Comparison of ENCODE assay signal across 24 cellular contexts in genomic region chr16:29840240-29840639, GRCh38. TPM values are rescaled to one million over a fixed set of nuclear protein-coding genes. Genes with fewer than 3 reads are reported as not detected.
"Had no signal": no experiment of that assay in that cellular context is flagged by ENCODE, and none has a peak within 500 bp of the region (broad histone marks: within the 10 kb centered on the region; RNA-seq: fewer than 3 reads in every experiment).

No MANE protein-coding gene starts in this region.

- H3K9me3 ChIP-seq: esophagus muscularis mucosa, heart left ventricle, tibial nerve had no signal

- H3K36me3 Mint-ChIP-seq: mesothelial cell of epicardium had no signal

- H3K4me1 ChIP-seq: foreskin keratinocyte, tibial nerve had no signal

- H3K4me1 Mint-ChIP-seq: activated CD4-positive, alpha-beta T cell treated with anti-CD3 and anti-CD28 coated beads for 36 hours; endodermal cell; immature natural killer cell; naive B cell; stimulated activated naive B cell treated with anti-CD40 and anti-IgM and Interleukin-4, amounts not matched to agents 10 μg/mL and 1 μg/mL and 100 μg/mL, for 72 hours had no signal

- H3K4me3 Mint-ChIP-seq: activated CD4-positive, alpha-beta T cell treated with anti-CD3 and anti-CD28 coated beads for 36 hours; endodermal cell; immature natural killer cell; mesothelial cell of epicardium; naive B cell; stimulated activated naive B cell treated with anti-CD40 and anti-IgM and Interleukin-4, amounts not matched to agents 10 μg/mL and 1 μg/mL and 100 μg/mL, for 72 hours; T-helper 2 cell treated with Interferon-gamma antibody and Interleukin-4, amounts not matched to agents 5 μg/mL and 100 μg/mL, for 36 hours had no signal

- H3K27ac ChIP-seq: esophagus muscularis mucosa, foreskin keratinocyte, heart left ventricle, tibial nerve had no signal

- H3K9me3 Mint-ChIP-seq: endodermal cell; immature natural killer cell; mesothelial cell of epicardium; naive B cell; stimulated activated naive B cell treated with anti-CD40 and anti-IgM and Interleukin-4, amounts not matched to agents 10 μg/mL and 1 μg/mL and 100 μg/mL, for 72 hours; T-helper 2 cell treated with Interferon-gamma antibody and Interleukin-4, amounts not matched to agents 5 μg/mL and 100 μg/mL, for 36 hours had no signal

- H3K27me3 Mint-ChIP-seq: activated CD4-positive, alpha-beta T cell treated with anti-CD3 and anti-CD28 coated beads for 36 hours; naive B cell; stimulated activated naive B cell treated with anti-CD40 and anti-IgM and Interleukin-4, amounts not matched to agents 10 μg/mL and 1 μg/mL and 100 μg/mL, for 72 hours had no signal

- H3K27me3 ChIP-seq: esophagus muscularis mucosa, foreskin keratinocyte, heart left ventricle, tibial nerve had no signal

- H3K27ac Mint-ChIP-seq: activated CD4-positive, alpha-beta T cell treated with anti-CD3 and anti-CD28 coated beads for 36 hours; endodermal cell; mesothelial cell of epicardium; T-helper 2 cell treated with Interferon-gamma antibody and Interleukin-4, amounts not matched to agents 5 μg/mL and 100 μg/mL, for 36 hours had no signal

- H3K4me3 ChIP-seq: esophagus muscularis mucosa, heart left ventricle, tibial nerve had no signal

- DNase-seq: activated CD4-positive, alpha-beta T cell treated with anti-CD3 and anti-CD28 coated beads for 36 hours; activated CD4-positive, alpha-beta T cell treated with anti-CD3 and anti-CD28 coated beads, Interleukin-2, amount 50 U/mL, for 48 hours; activated CD4-positive, CD25-positive, alpha-beta regulatory T cell; activated effector memory CD4-positive, alpha-beta T cell treated with anti-CD3 and anti-CD28 coated beads, Interleukin-2, amount 50 U/mL, for 16 hours; amygdala; endodermal cell; foreskin keratinocyte; hypothalamus; immature natural killer cell; kidney; left colon; mammary epithelial cell; naive B cell; occipital lobe; right cardiac atrium; stimulated activated CD4-positive, alpha-beta T cell treated with anti-CD3 and anti-CD28 coated beads, Interleukin-15, amount 100 ng/mL, for 24 hours; stimulated activated CD4-positive, alpha-beta T cell treated with anti-CD3 and anti-CD28 coated beads, Interleukin-2, amount 100 ng/mL, for 24 hours; stimulated activated naive B cell treated with anti-CD40 and anti-IgM and Interleukin-4, amounts not matched to agents 10 μg/mL and 1 μg/mL and 100 μg/mL, for 72 hours; T-helper 1 cell had no signal

RNA-seq across cellular contexts. Expression of gene PRRT2, which starts 28.2 kb away (rescaled TPM):
- polyA plus RNA-seq: immature natural killer cell had no signal
